Comparison of ENCODE assay signal across 8 cellular contexts in the genomic region with DNA sequence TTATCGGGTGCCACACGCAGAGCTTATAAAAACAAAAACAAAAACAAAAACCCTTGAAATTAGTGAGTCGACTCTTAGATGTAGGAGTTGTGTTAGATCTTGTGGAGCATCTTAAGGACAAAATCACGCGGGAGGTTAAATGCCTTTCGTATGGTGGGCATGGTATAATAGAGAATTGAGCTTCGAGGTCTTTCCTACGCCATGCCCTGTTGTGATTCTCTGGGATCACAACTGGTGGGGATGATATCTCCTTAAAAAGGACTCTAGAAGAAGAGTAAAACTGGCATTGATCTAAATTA. TPM values are rescaled to one million over a fixed set of nuclear protein-coding genes. Genes with fewer than 3 reads are reported as not detected.
DNase-seq lines count a peak whose midpoint lies in the region; ATAC-seq and TF ChIP-seq lines count a peak whose summit lies in the region.

No MANE protein-coding gene starts in this region.

- no peaks in the 10 kb centered on the region for H3K27me3 ChIP-seq in spleen (replicated peaks in 1 of 7)

- H3K9me3 ChIP-seq in spleen = no peaks in the 10 kb centered on the region

- TF ChIP-seq POLR2A in spleen (IDR thresholded peaks at IDR 0.05) = no peak

- H3K9me3 Mint-ChIP-seq in activated T-helper 2 cell treated with anti-CD3 and anti-CD28 coated beads, Interferon-gamma antibody, Interleukin-2, Interleukin-4, amounts not matched to agents 10 μg/mL and 5 μg/mL and 100 μg/mL, durations not matched to agents 14 hours and 24 hours and 36 hours = no peaks in the 10 kb centered on the region

- CTCF ChIA-PET in HEK293T (lab: Yijun Ruan, JAX) = interaction anchor here (0.6 to 0.9 kb wide), 2 partner anchors 15 to 228 kb away, joined by 3 to 4 read pairs; no protein-coding TSS in a partner anchor

- H3K4me1 ChIP-seq in spleen = peaks cover 8 to 43% (median 33%) of the 10 kb centered on the region in 6 donors

- H3K4me1 Mint-ChIP-seq in activated T-helper 2 cell treated with anti-CD3 and anti-CD28 coated beads, Interferon-gamma antibody, Interleukin-2, Interleukin-4, amounts not matched to agents 10 μg/mL and 5 μg/mL and 100 μg/mL, durations not matched to agents 14 hours and 24 hours and 36 hours (ENCODE audit: low read depth) = peaks cover 47% of the 10 kb centered on the region

- no peak for DNase-seq in HEK293T (ENCODE audit: extremely low spot score)
- DNase-seq in activated T-helper 2 cell treated with anti-CD3 and anti-CD28 coated beads, Interferon-gamma antibody, Interleukin-2, Interleukin-4, amounts not matched to agents 10 μg/mL and 5 μg/mL and 100 μg/mL, durations not matched to agents 14 hours and 24 hours and 36 hours (ENCODE audit: low spot score) = no peak
- no peak for DNase-seq in spleen
- no peak for DNase-seq in GF-D8 (lab: John Stamatoyannopoulos, UW)
- DNase-seq in stimulated activated CD4-positive, alpha-beta T cell treated with anti-CD3 and anti-CD28 coated beads, Interleukin-4, amount 100 ng/mL, for 4 hours = no peak
- DNase-seq in pons (ENCODE audit: low spot score) = no peak

- H3K4me3 ChIP-seq in iPS-11a (ENCODE audit: low read depth, low read length) (peak overlapping the region; percentile 35), spleen (peak overlapping the region; percentile 60 to 85 (median 66))

- no peaks in the 10 kb centered on the region for H3K27me3 Mint-ChIP-seq in activated T-helper 2 cell treated with anti-CD3 and anti-CD28 coated beads, Interferon-gamma antibody, Interleukin-2, Interleukin-4, amounts not matched to agents 10 μg/mL and 5 μg/mL and 100 μg/mL, durations not matched to agents 14 hours and 24 hours and 36 hours (ENCODE audit: low read depth)

- intact Hi-C loops in activated T-helper 2 cell treated with anti-CD3 and anti-CD28 coated beads, Interferon-gamma antibody, Interleukin-2, Interleukin-4, amounts not matched to agents 10 μg/mL and 5 μg/mL and 100 μg/mL, durations not matched to agents 14 hours and 24 hours and 36 hours (cut with micrococcal nuclease) = loop anchor here (1.0 to 10.0 kb wide), 5 partner anchors 34 to 320 kb away; a partner anchor contains a TSS
- intact Hi-C loops in spleen (cut with DNase I; ENCODE audit: low total_unique reads) = loop anchor here (10.0 kb wide), 1 partner anchor 372 kb away; no protein-coding TSS in a partner anchor

- 57 to 62% (median 59%) methylated on average over 8 of the region's 8 CpGs for WGBS in spleen, 5 donors

- ATAC-seq in GM19035 (IDR thresholded peaks at IDR 0.05; ENCODE audit: unreplicated experiment) = no peak

- peaks cover 30% of the 10 kb centered on the region for H3K36me3 Mint-ChIP-seq in activated T-helper 2 cell treated with anti-CD3 and anti-CD28 coated beads, Interferon-gamma antibody, Interleukin-2, Interleukin-4, amounts not matched to agents 10 μg/mL and 5 μg/mL and 100 μg/mL, durations not matched to agents 14 hours and 24 hours and 36 hours (ENCODE audit: low read depth)

- H3K36me3 ChIP-seq in spleen = no peaks in the 10 kb centered on the region

- POLR2A ChIA-PET in HEK293T (lab: Yijun Ruan, JAX) = no interaction called here

- H3K4me3 Mint-ChIP-seq in activated T-helper 2 cell treated with anti-CD3 and anti-CD28 coated beads, Interferon-gamma antibody, Interleukin-2, Interleukin-4, amounts not matched to agents 10 μg/mL and 5 μg/mL and 100 μg/mL, durations not matched to agents 14 hours and 24 hours and 36 hours (ENCODE audit: low read depth) = peak overlapping the region; percentile 92

- TF ChIP-seq CTCF in spleen (IDR thresholded peaks at IDR 0.05 in 8 of 11, conservative IDR thresholded peaks at IDR 0.05 in 3 of 11) = no peak

- peak overlapping the region; percentile 97 to 100 (median 99) for H3K27ac ChIP-seq in spleen

- peak overlapping the region; percentile 98 for H3K27ac Mint-ChIP-seq in activated T-helper 2 cell treated with anti-CD3 and anti-CD28 coated beads, Interferon-gamma antibody, Interleukin-2, Interleukin-4, amounts not matched to agents 10 μg/mL and 5 μg/mL and 100 μg/mL, durations not matched to agents 14 hours and 24 hours and 36 hours

TF ChIP-seq in HEK293T, 16 proteins besides CTCF, POLR2A, EP300 and RAD21:
- TF ChIP-seq ARNT (IDR thresholded peaks at IDR 0.05) (no peak), NFRKB (IDR thresholded peaks at IDR 0.05) (no peak), SUZ12 (IDR thresholded peaks at IDR 0.05) (no peak), SP1 (IDR thresholded peaks at IDR 0.05) (no peak), ELF4 (IDR thresholded peaks at IDR 0.05) (no peak), TARDBP (IDR thresholded peaks at IDR 0.05) (no peak), L3MBTL2 (conservative IDR thresholded peaks at IDR 0.05) (peak; percentile 46)

RNA-seq across cellular contexts. Expression of a gene that starts 0.8 kb away (rescaled TPM):
- 124 and 135 TPM in 2 replicates for total RNA-seq in activated T-helper 2 cell treated with anti-CD3 and anti-CD28 coated beads, Interferon-gamma antibody, Interleukin-2, Interleukin-4, amounts not matched to agents 10 μg/mL and 5 μg/mL and 100 μg/mL, durations not matched to agents 14 hours and 24 hours and 36 hours
- total RNA-seq in spleen = 100 to 1,000 TPM in 2 of 7 donors, 10 to 100 TPM in 5; 42.3 to 109 (median 83.0) TPM
- 10 to 100 TPM in 1 of 3 donors, 1 to 10 TPM in 2; 4.3 to 11.1 (median 7.0) TPM for polyA plus RNA-seq in spleen
